In genomic region chr4:54400188-54400587, GRCh38 we compare ENCODE assay signal across 20 cellular contexts.
DNase-seq lines count a peak whose midpoint lies in the region; ATAC-seq and TF ChIP-seq lines count a peak whose summit lies in the region.
"Had no signal": no experiment of that assay in that cellular context is flagged by ENCODE, and none has a peak within 500 bp of the region (broad histone marks: within the 10 kb centered on the region; RNA-seq: fewer than 3 reads in every experiment).

No MANE protein-coding gene starts in this region.

- H3K4me2 ChIP-seq in PC-3 (ENCODE audit: low read length): 0 out of 2 replicates have a peak overlapping the region, but pooled peaks have one; percentile 23

- in situ Hi-C loops in astrocyte of the spinal cord (cut with HindIII; ENCODE audit: low sequenced_read_pairs): no loop called here

- H3F3A ChIP-seq in PC-3 (ENCODE audit: low read length, unreplicated experiment): no peaks in the 10 kb centered on the region

- POLR2A ChIA-PET in PC-3 (lab: Charles Lee; ENCODE audit: unreplicated experiment): no interaction called here

- H3K79me2 ChIP-seq in PC-3 (ENCODE audit: low read length): no peaks in the 10 kb centered on the region

- TF ChIP-seq CTCF in PC-3 (conservative IDR thresholded peaks at IDR 0.05; ENCODE audit: low read depth, low read length) (no peak), astrocyte of the spinal cord (IDR thresholded peaks at IDR 0.05; ENCODE audit: low read depth, low read length) (no peak)

- no peaks in the 10 kb centered on the region for H3K36me3 ChIP-seq in PC-3 (ENCODE audit: low read depth, low read length)
- H3K36me3 ChIP-seq: pancreas, right atrium auricular region had no signal

- no TSS peak for BruUV-seq in PC-3 (replicated peaks; lab: Mats Ljungman, UMichigan)

- peaks cover 4% of the 10 kb centered on the region; the same call in 1 of the 2 replicates for H3K27me3 ChIP-seq in PC-3 (ENCODE audit: low read length)
- H3K27me3 ChIP-seq: pancreas, right atrium auricular region had no signal

- no peak overlapping the region for H3K9ac ChIP-seq in PC-3 (ENCODE audit: low read length)

- intact Hi-C loops in PC-3 (cut with micrococcal nuclease) (no loop called here), head of caudate nucleus (cut with DNase I) (no loop called here)

- CTCF ChIA-PET in PC-3 (lab: Charles Lee): no interaction called here

- no peaks in the 10 kb centered on the region for H4K20me1 ChIP-seq in PC-3 (ENCODE audit: low read length)

- no peak for ATAC-seq in PC-3
- ATAC-seq in HG03460 (IDR thresholded peaks at IDR 0.05; ENCODE audit: unreplicated experiment): no peak
- no peak for ATAC-seq in GM21390 (IDR thresholded peaks at IDR 0.05; ENCODE audit: unreplicated experiment)
- ATAC-seq: activated T-cell treated with anti-CD3 and anti-CD28 coated beads, Interleukin-2, amount 50 U/mL, for 4 hours; left ventricle myocardium superior; natural killer cell treated with Interleukin-12 subunit alpha and Interleukin-12 subunit beta and Interleukin-15 and Interleukin-18, amount 100 ng/mL, for 72 hours had no signal

- no peaks in the 10 kb centered on the region for H3K9me2 ChIP-seq in PC-3 (replicated peaks; ENCODE audit: low read length)

- peaks cover 12% of the 10 kb centered on the region for H3K4me1 ChIP-seq in PC-3 (ENCODE audit: insufficient read depth, low read length)
- H3K4me1 ChIP-seq: pancreas, right atrium auricular region had no signal

- H3K27ac ChIP-seq in PC-3 (ENCODE audit: low read length): no peak overlapping the region
- H3K27ac ChIP-seq: pancreas, right atrium auricular region had no signal

- H3K4me3 ChIP-seq in PC-3 (ENCODE audit: low read length) (no peak overlapping the region), astrocyte of the spinal cord (ENCODE audit: low read depth, low read length) (no peak overlapping the region)
- H3K4me3 ChIP-seq: pancreas, right atrium auricular region had no signal

- no peaks in the 10 kb centered on the region for H3K9me3 ChIP-seq in PC-3 (ENCODE audit: low read length)
- H3K9me3 ChIP-seq: pancreas, right atrium auricular region had no signal

- no peak overlapping the region for H2AFZ ChIP-seq in PC-3 (ENCODE audit: low read length)

- no peak for DNase-seq in PC-3
- peak; percentile 23 for DNase-seq in astrocyte of the spinal cord (ENCODE audit: low read depth, low spot score)
- peak in 23 of 42 donors; percentile 8 to 76 (median 34) for DNase-seq in head of caudate nucleus
- DNase-seq in pons (ENCODE audit: low spot score): peak; percentile 43
- DNase-seq in activated naive CD4-positive, alpha-beta T cell treated with Interleukin-2 at 50 U/mL for 16 hours: no peak
- DNase-seq: activated CD4-positive, alpha-beta T cell treated with anti-CD3 and anti-CD28 coated beads, Interleukin-2, amount 10 ng/mL, durations not matched to agents 24 days and 14 days; activated naive CD4-positive, alpha-beta T cell treated with anti-CD3 and anti-CD28 coated beads for 36 hours; activated T-cell treated with anti-CD3 and anti-CD28 coated beads, Interleukin-2, amount 50 U/mL, for 4 hours; left ventricle myocardium superior; NCI-H1048; NCI-H1694; NCI-H2171 treated with DMSO at 0.1 percent for 48 hours; NCI-H524 treated with DMSO at 0.1 percent for 48 hours; pancreas; Right ventricle myocardium superior; stimulated activated CD4-positive, alpha-beta T cell treated with anti-CD3 and anti-CD28 coated beads, Interleukin-2, amount 100 ng/mL, for 24 hours had no signal

Comparison
In these comparisons a context has a peak if more than half of its experiments do, and no peak if none do; other contexts are left out.
1. DNase-seq: peak in astrocyte of the spinal cord (single experiment), head of caudate nucleus (23 of 42) and pons (single experiment); none in PC-3 (single experiment) and activated naive CD4-positive, alpha-beta T cell treated with Interleukin-2 at 50 U/mL for 16 hours (single experiment).